8 cellular contexts compared by ENCODE assay signal in genomic region chr5:54311178-54311811, GRCh38. TPM values are rescaled to one million over a fixed set of nuclear protein-coding genes. Genes with fewer than 3 reads are reported as not detected.
DNase-seq lines count a peak whose midpoint lies in the region; ATAC-seq and TF ChIP-seq lines count a peak whose summit lies in the region.

No MANE protein-coding gene starts in this region.

- H4K20me1 ChIP-seq in PC-3 (ENCODE audit: low read length), result no peaks in the 10 kb centered on the region

- intact Hi-C loops in PC-3 (cut with micrococcal nuclease), result loop anchor here (2.0 kb wide), 2 partner anchors 68 to 108 kb away; no protein-coding TSS in a partner anchor
- intact Hi-C loops in dorsolateral prefrontal cortex (cut with DNase I), result loop anchor here (5.0 to 10.0 kb wide), 3 partner anchors 106 to 204 kb away; partner anchors contain the start of gene SNX18 (in 1 of the 2)
- intact Hi-C loops in mucosa of descending colon (cut with DNase I, micrococcal nuclease), result no loop called here

- no peaks in the 10 kb centered on the region for H3K9me2 ChIP-seq in PC-3 (replicated peaks; ENCODE audit: low read length)

- no peak for DNase-seq in activated CD8-positive, alpha-beta memory T cell treated with anti-CD3 and anti-CD28 coated beads, Interleukin-2, amount 10 ng/mL, durations not matched to agents 7 days and 5 days
- no peak for DNase-seq in activated CD8-positive, alpha-beta memory T cell treated with anti-CD3 and anti-CD28 coated beads for 24 hours
- DNase-seq in PC-3, result no peak
- no peak for DNase-seq in dorsolateral prefrontal cortex
- DNase-seq in mucosa of descending colon, result no peak
- no peak for DNase-seq in DMS153 treated with DMSO at 0.1 percent for 48 hours (lab: John Stamatoyannopoulos, UW; ENCODE audit: unreplicated experiment)
- no peak for DNase-seq in activated CD8-positive, alpha-beta memory T cell treated with anti-CD3 and anti-CD28 coated beads, Interleukin-2, amount 50 U/mL, for 4 hours

- BruUV-seq in PC-3 (replicated peaks; lab: Mats Ljungman, UMichigan), result no TSS peak

- no peaks in the 10 kb centered on the region for H3K27me3 ChIP-seq in PC-3 (ENCODE audit: low read length)
- no peaks in the 10 kb centered on the region for H3K27me3 ChIP-seq in dorsolateral prefrontal cortex

- no peaks in the 10 kb centered on the region for H3K36me3 Mint-ChIP-seq in activated CD8-positive, alpha-beta memory T cell treated with anti-CD3 and anti-CD28 coated beads, Interleukin-2, amount 10 ng/mL, durations not matched to agents 7 days and 5 days

- peaks cover 26% of the 10 kb centered on the region for H3K27me3 Mint-ChIP-seq in activated CD8-positive, alpha-beta memory T cell treated with anti-CD3 and anti-CD28 coated beads, Interleukin-2, amount 10 ng/mL, durations not matched to agents 7 days and 5 days

- H3F3A ChIP-seq in PC-3 (ENCODE audit: low read length, unreplicated experiment), result no peaks in the 10 kb centered on the region

- CTCF ChIA-PET in activated CD8-positive, alpha-beta memory T cell treated with anti-CD3 and anti-CD28 coated beads, Interleukin-2, amount 10 ng/mL, durations not matched to agents 7 days and 5 days (lab: Charles Lee), result interaction anchor here (0.6 to 3.2 kb wide), 12 partner anchors 9 to 1615 kb away, joined by 3 to 12 read pairs (median 4); no protein-coding TSS in a partner anchor
- CTCF ChIA-PET in PC-3 (lab: Charles Lee), result interaction anchor here (0.6 to 1.4 kb wide), 6 partner anchors 49 to 585 kb away, joined by 3 to 8 read pairs (median 5); no protein-coding TSS in a partner anchor

- H3K27ac Mint-ChIP-seq in activated CD8-positive, alpha-beta memory T cell treated with anti-CD3 and anti-CD28 coated beads, Interleukin-2, amount 10 ng/mL, durations not matched to agents 7 days and 5 days, result peak overlapping the region; percentile 89

- H3K4me2 ChIP-seq in PC-3 (ENCODE audit: low read length), result peak overlapping the region; percentile 98

- H3K4me3 ChIP-seq in PC-3 (ENCODE audit: low read length) (peak overlapping the region; percentile 95), dorsolateral prefrontal cortex (peak overlapping the region; percentile 62 to 98 (median 90)), mucosa of descending colon (peak overlapping the region; percentile 43)

- peaks cover 19% of the 10 kb centered on the region for H3K4me1 Mint-ChIP-seq in activated CD8-positive, alpha-beta memory T cell treated with anti-CD3 and anti-CD28 coated beads, Interleukin-2, amount 10 ng/mL, durations not matched to agents 7 days and 5 days

- H3K27ac ChIP-seq in PC-3 (ENCODE audit: low read length) (no peak overlapping the region), dorsolateral prefrontal cortex (peak overlapping the region in 41 of 59 donors; percentile 38 to 95 (median 78))

- H2AFZ ChIP-seq in PC-3 (ENCODE audit: low read length), result peak overlapping the region; percentile 96

- H3K4me3 Mint-ChIP-seq in activated CD8-positive, alpha-beta memory T cell treated with anti-CD3 and anti-CD28 coated beads, Interleukin-2, amount 10 ng/mL, durations not matched to agents 7 days and 5 days, result peak overlapping the region; percentile 78

- peak overlapping the region; percentile 61 for H3K9ac ChIP-seq in PC-3 (ENCODE audit: low read length)

- H3K9me3 Mint-ChIP-seq in activated CD8-positive, alpha-beta memory T cell treated with anti-CD3 and anti-CD28 coated beads, Interleukin-2, amount 10 ng/mL, durations not matched to agents 7 days and 5 days (ENCODE audit: low read depth), result no peaks in the 10 kb centered on the region

- H3K36me3 ChIP-seq in PC-3 (ENCODE audit: low read depth, low read length) (no peaks in the 10 kb centered on the region), mucosa of descending colon (ENCODE audit: low read depth) (no peaks in the 10 kb centered on the region)

- no peak for TF ChIP-seq CTCF in PC-3 (conservative IDR thresholded peaks at IDR 0.05; ENCODE audit: low read depth, low read length)
- no peak for TF ChIP-seq CTCF in dorsolateral prefrontal cortex (IDR thresholded peaks at IDR 0.05 in 54 of 56, conservative IDR thresholded peaks at IDR 0.05 in 2 of 56; ENCODE audit: low read depth in 1 of 56, partially characterized antibody in 56 of 56)
- no peak for TF ChIP-seq CTCF in mucosa of descending colon (IDR thresholded peaks at IDR 0.05)

- H3K79me2 ChIP-seq in PC-3 (ENCODE audit: low read length), result peaks cover 13% of the 10 kb centered on the region

- H3K9me3 ChIP-seq in PC-3 (ENCODE audit: low read length), result no peaks in the 10 kb centered on the region
- no peaks in the 10 kb centered on the region for H3K9me3 ChIP-seq in mucosa of descending colon

- H3K4me1 ChIP-seq in PC-3 (ENCODE audit: insufficient read depth, low read length) (peaks cover 9% of the 10 kb centered on the region; the same call in 1 of the 2 replicates), mucosa of descending colon (ENCODE audit: low read depth) (peaks cover 10% of the 10 kb centered on the region)

- POLR2A ChIA-PET in PC-3 (lab: Charles Lee; ENCODE audit: unreplicated experiment), result interaction anchor here (0.7 kb wide), 1 partner anchor 10 kb away, joined by 4 read pairs; no protein-coding TSS in a partner anchor

- ATAC-seq in activated CD8-positive, alpha-beta memory T cell treated with anti-CD3 and anti-CD28 coated beads, Interleukin-2, amount 10 ng/mL, durations not matched to agents 7 days and 5 days, result no peak
- peak; percentile 12; the same call in 1 of the 2 replicates for ATAC-seq in PC-3
- ATAC-seq in mucosa of descending colon, result peak; percentile 1
- no peak for ATAC-seq in GM19351 (IDR thresholded peaks at IDR 0.05; ENCODE audit: unreplicated experiment)

RNA-seq across cellular contexts. Expression of gene ARL15, which starts 0.9 kb away (rescaled TPM):
- total RNA-seq in activated CD8-positive, alpha-beta memory T cell treated with anti-CD3 and anti-CD28 coated beads, Interleukin-2, amount 10 ng/mL, durations not matched to agents 7 days and 5 days, result 10 to 100 TPM; 10.6 to 12.6 TPM
- total RNA-seq in PC-3 (2014; rRNA removed), result 6.0 and 6.9 TPM in 2 replicates
- total RNA-seq in dorsolateral prefrontal cortex, result 10 to 100 TPM; 16.5 to 55.0 (median 31.4) TPM
- total RNA-seq in mucosa of descending colon, result 10 to 100 TPM; 21.2 to 34.8 (median 30.1) TPM

Comparison
In these comparisons a context has a peak if more than half of its experiments do, and no peak if none do; other contexts are left out.
1. ATAC-seq: peak in PC-3 (single experiment) and mucosa of descending colon (single experiment); none in activated CD8-positive, alpha-beta memory T cell treated with anti-CD3 and anti-CD28 coated beads, Interleukin-2, amount 10 ng/mL, durations not matched to agents 7 days and 5 days (single experiment) and GM19351 (single experiment).
2. H3K4me3 ChIP-seq: peak in every context shown above with its lines; median percentile 95 in PC-3; 90 in dorsolateral prefrontal cortex; 43 in mucosa of descending colon.
3. intact Hi-C loops: an anchor here in PC-3 (2.0 kb wide) and dorsolateral prefrontal cortex (5.0 to 10.0 kb wide); none called in mucosa of descending colon.